ENCODE assay signal across 8 cellular contexts in the genomic region with DNA sequence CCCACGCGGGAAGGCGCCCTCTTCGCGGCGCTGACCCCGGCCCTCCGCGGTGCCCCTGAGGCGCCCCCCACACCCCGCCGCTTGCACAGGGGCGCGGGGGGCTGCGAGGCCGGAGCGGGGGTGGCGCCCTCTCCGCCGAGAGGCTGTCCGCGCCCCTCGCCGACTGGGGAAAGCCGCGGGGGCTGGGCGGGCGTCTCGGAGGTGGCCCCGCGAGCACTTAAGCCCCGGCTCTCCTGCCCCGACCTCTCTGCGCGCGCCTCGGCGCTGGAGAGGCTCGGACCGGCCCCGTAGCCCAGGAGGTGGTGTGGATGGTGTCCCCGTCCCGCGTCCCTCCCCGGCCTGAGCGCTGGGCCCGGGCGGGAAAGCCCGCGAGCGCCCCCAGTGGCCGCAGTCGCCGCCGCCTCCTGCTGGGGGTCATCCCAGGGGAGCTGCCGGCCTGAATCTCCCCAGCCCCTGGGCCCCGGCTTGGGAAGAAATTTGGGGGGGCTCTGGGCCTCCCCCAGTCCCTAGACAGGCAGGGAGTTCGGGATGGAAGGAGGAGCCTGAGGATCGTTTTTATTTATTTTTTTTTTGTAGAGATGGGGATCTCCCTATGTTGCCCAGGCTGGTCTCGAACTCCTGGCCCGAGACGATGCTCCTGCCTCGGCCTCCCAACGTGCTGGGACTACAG.
A peak's percentile ranks its signal among the peaks of the same experiment; 100 is the strongest.
DNase-seq lines count a peak whose midpoint lies in the region; ATAC-seq, FAIRE-seq and TF ChIP-seq lines count a peak whose summit lies in the region.

No MANE protein-coding gene starts in this region.

- in situ Hi-C loops in astrocyte of the spinal cord (cut with HindIII; ENCODE audit: low sequenced_read_pairs): no loop called here

- DNase-seq in D721Med (ENCODE audit: insufficient read length, low spot score) (peak; percentile 70), HK-2 (ENCODE audit: unreplicated experiment) (peak; percentile 90), T-helper 2 cell (peak in 4 of 5 experiments; percentile 46 to 60 (median 50)), astrocyte of the spinal cord (ENCODE audit: low read depth, low spot score) (peak; percentile 46), skeletal muscle cell (ENCODE audit: low read depth) (no peak)

- H3K36me3 ChIP-seq in iPS-15b (ENCODE audit: control insufficient read depth, insufficient read depth, low read length): no peaks in the 10 kb centered on the region

- H3K27me3 ChIP-seq in iPS-15b (ENCODE audit: control insufficient read depth, insufficient read depth, low read length): peaks cover 50% of the 10 kb centered on the region

- H3K4me1 ChIP-seq in iPS-15b (ENCODE audit: control insufficient read depth, insufficient read depth, low read length): peaks cover 3% of the 10 kb centered on the region

- H3K4me3 ChIP-seq in astrocyte of the spinal cord (ENCODE audit: low read depth, low read length) (peak overlapping the region; percentile 32), iPS-15b (ENCODE audit: low read depth, low read length) (peak overlapping the region; percentile 61), skeletal muscle cell (ENCODE audit: low read depth, low read length) (peak overlapping the region; percentile 60)

- no peaks in the 10 kb centered on the region for H3K9me3 ChIP-seq in iPS-15b (ENCODE audit: control insufficient read depth, insufficient read depth, low read length)

- no peak for FAIRE-seq in D721Med (lab: Jason Lieb, UNC)

- TF ChIP-seq CTCF in D721Med (IDR thresholded peaks at IDR 0.05; ENCODE audit: insufficient read depth, missing control alignments) (peak; percentile 52), astrocyte of the spinal cord (IDR thresholded peaks at IDR 0.05; ENCODE audit: low read depth, low read length) (peak; percentile 69)

- ATAC-seq in GM19035 (IDR thresholded peaks at IDR 0.05; ENCODE audit: unreplicated experiment) (no peak), GM18861 (IDR thresholded peaks at IDR 0.05; ENCODE audit: unreplicated experiment) (no peak)

- H3K9ac ChIP-seq in iPS-15b (ENCODE audit: low read depth, low read length): no peak overlapping the region
